ENCODE assay signal across 21 cellular contexts in the genomic region with DNA sequence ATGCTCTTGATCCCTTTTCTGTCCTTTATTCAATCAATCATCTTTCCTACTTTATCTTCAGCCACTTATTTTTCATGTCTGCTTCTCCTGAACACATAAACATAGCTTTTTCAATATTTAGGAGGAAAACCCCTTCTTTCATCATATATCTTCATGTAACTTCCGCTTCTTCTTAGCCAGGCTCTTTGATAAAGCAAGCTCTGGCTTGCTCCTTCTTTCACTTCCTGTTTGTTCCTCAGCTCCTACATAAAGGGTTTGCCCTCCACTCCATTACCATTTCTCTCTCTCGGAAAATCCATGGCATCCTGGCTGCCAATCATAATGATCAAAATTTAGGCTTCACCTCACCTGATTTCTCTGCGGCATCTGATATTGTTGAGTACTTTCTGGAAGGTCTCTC. TPM values are rescaled to one million over a fixed set of nuclear protein-coding genes. Genes with fewer than 3 reads are reported as not detected.
DNase-seq lines count a peak whose midpoint lies in the region; ATAC-seq and TF ChIP-seq lines count a peak whose summit lies in the region.
"Had no signal": no experiment of that assay in that cellular context is flagged by ENCODE, and none has a peak within 500 bp of the region (broad histone marks: within the 10 kb centered on the region; RNA-seq: fewer than 3 reads in every experiment).

No MANE protein-coding gene starts in this region.

- H3K9me3 Mint-ChIP-seq in CD4-positive, alpha-beta T cell: no peaks in the 10 kb centered on the region
- H3K9me3 Mint-ChIP-seq: activated naive CD8-positive, alpha-beta T cell treated with anti-CD3 and anti-CD28 coated beads, Interleukin-2, amount 50 U/mL, for 24 hours; immature natural killer cell had no signal

- peak; percentile 32 for ATAC-seq in CD4-positive, alpha-beta T cell (ENCODE audit: poor library complexity)
- ATAC-seq in HG03520 (IDR thresholded peaks at IDR 0.05; ENCODE audit: unreplicated experiment): peak; percentile 48
- ATAC-seq in left lung: peak; percentile 51
- ATAC-seq in GM21528 (IDR thresholded peaks at IDR 0.05; ENCODE audit: low FRiP score, unreplicated experiment): no peak
- ATAC-seq: activated naive CD8-positive, alpha-beta T cell treated with anti-CD3 and anti-CD28 coated beads, Interleukin-2, amount 50 U/mL, for 24 hours; stimulated activated naive CD8-positive, alpha-beta T cell treated with anti-CD3 and anti-CD28 coated beads, Interleukin-15, Interleukin-2, amounts not matched to agents 100 U/mL and 50 U/mL, for 24 hours had no signal

- no peaks in the 10 kb centered on the region for H3K27me3 ChIP-seq in CD4-positive, alpha-beta T cell (ENCODE audit: control insufficient read depth, insufficient read depth, low read length)
- no peaks in the 10 kb centered on the region for H3K27me3 ChIP-seq in left lung
- H3K27me3 ChIP-seq: ovary had no signal

- POLR2A ChIA-PET in CD4-positive, alpha-beta T cell (lab: Charles Lee): interaction anchor here (1.0 to 1.5 kb wide), 3 partner anchors 9 to 34 kb away, joined by 3 to 8 read pairs (median 3); a partner anchor contains a TSS

- H3K4me1 Mint-ChIP-seq in CD4-positive, alpha-beta T cell (ENCODE audit: low read depth): peaks cover 6% of the 10 kb centered on the region
- H3K4me1 Mint-ChIP-seq: activated naive CD8-positive, alpha-beta T cell treated with anti-CD3 and anti-CD28 coated beads, Interleukin-2, amount 50 U/mL, for 24 hours; immature natural killer cell had no signal

- H3K4me3 Mint-ChIP-seq in CD4-positive, alpha-beta T cell: no peak overlapping the region
- H3K4me3 Mint-ChIP-seq: activated naive CD8-positive, alpha-beta T cell treated with anti-CD3 and anti-CD28 coated beads, Interleukin-2, amount 50 U/mL, for 24 hours; immature natural killer cell had no signal

- H3K27ac ChIP-seq in CD4-positive, alpha-beta T cell (ENCODE audit: low read depth, low read length): no peak overlapping the region
- H3K27ac ChIP-seq in left lung: peak overlapping the region; percentile 4 to 83
- H3K27ac ChIP-seq in caudate nucleus (ENCODE audit: low read depth, low read length): no peak overlapping the region
- H3K27ac ChIP-seq: ovary had no signal

- no peak overlapping the region for H3K4me3 ChIP-seq in left lung
- H3K4me3 ChIP-seq: ovary, smooth muscle cell had no signal

- H3K9me3 ChIP-seq in CD4-positive, alpha-beta T cell (ENCODE audit: control insufficient read depth, low read length): no peaks in the 10 kb centered on the region
- H3K9me3 ChIP-seq in left lung: no peaks in the 10 kb centered on the region
- H3K9me3 ChIP-seq: ovary had no signal

- CTCF ChIA-PET in CD4-positive, alpha-beta T cell (lab: Charles Lee): interaction anchor here (2.8 kb wide), 1 partner anchor 10 kb away, joined by 14 read pairs; no protein-coding TSS in a partner anchor

- intact Hi-C loops in CD4-positive, alpha-beta T cell (cut with DNase I, micrococcal nuclease): loop anchor here (2.0 to 5.0 kb wide), 2 partner anchors 34 to 424 kb away; a partner anchor contains a TSS
- intact Hi-C loops in left lung (cut with DNase I): no loop called here

- TF ChIP-seq CTCF in CD4-positive, alpha-beta T cell (IDR thresholded peaks at IDR 0.05): no peak
- no peak for TF ChIP-seq CTCF in left lung (IDR thresholded peaks at IDR 0.05)

- no peaks in the 10 kb centered on the region for H3K27me3 Mint-ChIP-seq in CD4-positive, alpha-beta T cell
- H3K27me3 Mint-ChIP-seq: activated naive CD8-positive, alpha-beta T cell treated with anti-CD3 and anti-CD28 coated beads, Interleukin-2, amount 50 U/mL, for 24 hours had no signal

- H3K36me3 Mint-ChIP-seq in CD4-positive, alpha-beta T cell (ENCODE audit: low read depth): no peaks in the 10 kb centered on the region
- H3K36me3 Mint-ChIP-seq: immature natural killer cell had no signal

- no peaks in the 10 kb centered on the region for H3K36me3 ChIP-seq in left lung
- H3K36me3 ChIP-seq: ovary had no signal

- H3K4me1 ChIP-seq in left lung: peaks cover 0 to 28% of the 10 kb centered on the region in 2 donors

- H3K27ac Mint-ChIP-seq in CD4-positive, alpha-beta T cell: no peak overlapping the region
- H3K27ac Mint-ChIP-seq: activated naive CD8-positive, alpha-beta T cell treated with anti-CD3 and anti-CD28 coated beads, Interleukin-2, amount 50 U/mL, for 24 hours; immature natural killer cell had no signal

- DNase-seq in CD4-positive, alpha-beta T cell: no peak
- DNase-seq in RPMI8226 (peak; percentile 7), left lung (no peak), cerebellar nuclear complex (lab: John Stamatoyannopoulos, UW) (no peak), DMS79 treated with DMSO at 0.1 percent for 48 hours (lab: John Stamatoyannopoulos, UW) (no peak), caudate nucleus (lab: John Stamatoyannopoulos, UW) (no peak)
- DNase-seq: activated CD4-positive, alpha-beta T cell treated with anti-CD3 and anti-CD28 coated beads, Interleukin-2, amount 50 U/mL, for 48 hours; activated naive CD8-positive, alpha-beta T cell treated with anti-CD3 and anti-CD28 coated beads, Interleukin-2, amount 50 U/mL, for 24 hours; activated T-cell treated with anti-CD3 and anti-CD28 coated beads, Interleukin-2, amount 50 U/mL, for 48 hours; central memory CD4-positive, alpha-beta T cell; H7; immature natural killer cell; midbrain; NCI-H1930; NCI-H748 treated with DMSO at 0.1 percent for 48 hours; ovary; SHP77 treated with DMSO at 0.1 percent for 48 hours; stimulated activated naive CD8-positive, alpha-beta T cell treated with anti-CD3 and anti-CD28 coated beads, Interleukin-15, Interleukin-2, amounts not matched to agents 100 U/mL and 50 U/mL, for 24 hours had no signal

RNA-seq across cellular contexts. Expression of a gene that starts 33.7 kb away (rescaled TPM):
- total RNA-seq in CD4-positive, alpha-beta T cell: 10 to 100 TPM; 33.8 to 35.8 TPM
- total RNA-seq in left lung: 1 to 10 TPM; 3.8 to 6.4 TPM

Comparison
In these comparisons a context has a peak if more than half of its experiments do, and no peak if none do; other contexts are left out.
1. H3K27ac ChIP-seq: peak in left lung (2 of 2); none in CD4-positive, alpha-beta T cell (single experiment) and caudate nucleus (single experiment).
2. RNA of a gene that starts 33.7 kb away (total RNA-seq): 33.8 to 35.8 TPM in CD4-positive, alpha-beta T cell; 3.8 to 6.4 TPM in left lung; every median in the first group is over 4 times any median in the second.
3. intact Hi-C loops: an anchor here in CD4-positive, alpha-beta T cell (2.0 to 5.0 kb wide); none called in left lung.